In genomic region chr10:124747745-124748144, GRCh38 we compare ENCODE assay signal across 16 cellular contexts.
"Had no signal": no experiment of that assay in that cellular context is flagged by ENCODE, and none has a peak within 500 bp of the region (broad histone marks: within the 10 kb centered on the region; RNA-seq: fewer than 3 reads in every experiment).

No MANE protein-coding gene starts in this region.

- DNase-seq: effector CD8-positive, alpha-beta T cell; foreskin fibroblast; natural killer cell; posterior cingulate gyrus; spleen; stimulated activated CD4-positive, alpha-beta T cell treated with anti-CD3 and anti-CD28 coated beads, Interleukin-15, amount 100 ng/mL, for 24 hours; stimulated activated CD4-positive, alpha-beta T cell treated with anti-CD3 and anti-CD28 coated beads, Interleukin-1b, Interleukin-23, amount 100 ng/mL, for 48 hours; stimulated activated CD4-positive, alpha-beta T cell treated with anti-CD3 and anti-CD28 coated beads, Interleukin-4, amount 100 ng/mL, for 24 hours; testis had no signal

- H3K27me3 ChIP-seq: esophagus muscularis mucosa, spleen, testis, tibial nerve had no signal

- H3K4me3 ChIP-seq: coronary artery, esophagus muscularis mucosa, spleen, testis, tibial nerve had no signal

- H3K27ac Mint-ChIP-seq: natural killer cell; stimulated activated memory B cell treated with anti-CD40 and anti-IgM and Interleukin-4, amounts not matched to agents 10 μg/mL and 1 μg/mL and 100 μg/mL, for 72 hours; stimulated activated naive CD8-positive, alpha-beta T cell treated with anti-CD3 and anti-CD28 coated beads, Interleukin-15, Interleukin-2, amounts not matched to agents 100 ng/mL and 50 ng/mL, for 24 hours had no signal

- H3K4me3 Mint-ChIP-seq: natural killer cell; neural crest cell; stimulated activated memory B cell treated with anti-CD40 and anti-IgM and Interleukin-4, amounts not matched to agents 10 μg/mL and 1 μg/mL and 100 μg/mL, for 72 hours; stimulated activated naive CD8-positive, alpha-beta T cell treated with anti-CD3 and anti-CD28 coated beads, Interleukin-15, Interleukin-2, amounts not matched to agents 100 ng/mL and 50 ng/mL, for 24 hours had no signal

- H3K9me3 ChIP-seq: esophagus muscularis mucosa, spleen, testis, tibial nerve had no signal

- ATAC-seq: natural killer cell; sciatic nerve; stimulated activated memory B cell treated with anti-CD40 and anti-IgM and Interleukin-4, amounts not matched to agents 10 μg/mL and 1 μg/mL and 100 μg/mL, for 72 hours had no signal

- H3K9me3 Mint-ChIP-seq: natural killer cell; neural crest cell; stimulated activated memory B cell treated with anti-CD40 and anti-IgM and Interleukin-4, amounts not matched to agents 10 μg/mL and 1 μg/mL and 100 μg/mL, for 72 hours; stimulated activated naive CD8-positive, alpha-beta T cell treated with anti-CD3 and anti-CD28 coated beads, Interleukin-15, Interleukin-2, amounts not matched to agents 100 ng/mL and 50 ng/mL, for 24 hours had no signal

- H3K36me3 Mint-ChIP-seq: natural killer cell had no signal

- H3K27me3 Mint-ChIP-seq: stimulated activated memory B cell treated with anti-CD40 and anti-IgM and Interleukin-4, amounts not matched to agents 10 μg/mL and 1 μg/mL and 100 μg/mL, for 72 hours had no signal

- H3K27ac ChIP-seq: coronary artery, esophagus muscularis mucosa, testis had no signal
